ENCODE assay signal across 11 cellular contexts in the genomic region with DNA sequence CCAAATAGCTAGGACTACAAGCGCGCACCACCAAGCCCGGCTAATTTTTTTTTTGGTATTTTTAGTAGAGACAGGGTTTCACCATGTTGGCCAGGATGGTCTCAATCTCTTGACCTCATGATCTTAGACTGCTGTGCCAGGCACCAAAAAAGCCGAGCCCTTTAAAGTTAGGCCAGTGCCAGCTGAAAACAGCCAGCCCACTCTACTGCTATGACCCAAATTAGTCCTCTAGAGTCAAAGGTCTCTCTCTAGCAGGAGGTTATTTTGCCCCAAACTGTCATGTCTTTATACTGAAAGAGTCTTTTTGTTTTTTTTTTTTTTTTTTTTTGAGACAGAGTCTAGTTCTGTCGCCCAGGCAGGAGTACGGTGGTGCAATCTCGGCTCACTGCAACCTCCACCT. TPM values are rescaled to one million over a fixed set of nuclear protein-coding genes. Genes with fewer than 3 reads are reported as not detected.
"Had no signal": no experiment of that assay in that cellular context is flagged by ENCODE, and none has a peak within 500 bp of the region (broad histone marks: within the 10 kb centered on the region; RNA-seq: fewer than 3 reads in every experiment).

No MANE protein-coding gene starts in this region.

- H3K4me3 ChIP-seq: GM23248, GM23338, HAP-1 had no signal

- H3K4me1 ChIP-seq: HAP-1 had no signal

- ATAC-seq: GM23338, HCT116 had no signal

- H2AFZ ChIP-seq: GM23248, GM23338 had no signal

- DNase-seq: GM23248, GOT3, H7, H9, HCEC 1CT, HFFc6 had no signal

- FAIRE-seq: H1, H54 had no signal

- H3K9ac ChIP-seq: GM23248 had no signal

- H3K27ac ChIP-seq: GM23248 had no signal

- H3K4me2 ChIP-seq: GM23338 had no signal

- H3K9me3 ChIP-seq: HAP-1 had no signal

RNA-seq across cellular contexts. Expression of a gene that starts 9.7 kb away (rescaled TPM):
- total RNA-seq: H1 had no signal
- polyA plus RNA-seq: GM23338 had no signal
